28 cellular contexts compared by ENCODE assay signal in genomic region chr10:128361487-128361886, GRCh38.
"Had no signal": no experiment of that assay in that cellular context is flagged by ENCODE, and none has a peak within 500 bp of the region (broad histone marks: within the 10 kb centered on the region; RNA-seq: fewer than 3 reads in every experiment).

No MANE protein-coding gene starts in this region.

- H3K4me3 ChIP-seq: stomach, suprapubic skin, testis, thoracic aorta, thyroid gland, tibial artery, tibial nerve, transverse colon, upper lobe of left lung, upper lobe of right lung, uterus, vagina had no signal

- H3K27me3 Mint-ChIP-seq: stimulated activated memory B cell treated with anti-CD40 and anti-IgM and Interleukin-4, amounts not matched to agents 10 μg/mL and 1 μg/mL and 100 μg/mL, for 72 hours; stimulated activated naive B cell treated with anti-CD40 and anti-IgM and Interleukin-4, amounts not matched to agents 10 μg/mL and 1 μg/mL and 100 μg/mL, for 72 hours; stimulated activated naive CD8-positive, alpha-beta T cell treated with anti-CD3 and anti-CD28 coated beads, Interleukin-15, Interleukin-2, amounts not matched to agents 100 ng/mL and 50 ng/mL, for 24 hours had no signal

- H3K27ac ChIP-seq: stomach, suprapubic skin, testis, thoracic aorta, thyroid gland, tibial artery, tibial nerve, transverse colon, upper lobe of left lung, upper lobe of right lung, uterus, vagina had no signal

- H3K36me3 Mint-ChIP-seq: stimulated activated effector memory CD8-positive, alpha-beta T cell treated with anti-CD3 and anti-CD28 coated beads, Interleukin-12 subunit alpha, Interleukin-12 subunit beta, amount 100 ng/mL, for 72 hours; stimulated activated memory B cell treated with anti-CD40 and anti-IgM and Interleukin-4, amounts not matched to agents 10 μg/mL and 1 μg/mL and 100 μg/mL, for 72 hours; stimulated activated naive B cell treated with anti-CD40 and anti-IgM and Interleukin-4, amounts not matched to agents 10 μg/mL and 1 μg/mL and 100 μg/mL, for 72 hours; type B pancreatic cell had no signal

- H3K27ac Mint-ChIP-seq: stimulated activated effector memory CD8-positive, alpha-beta T cell treated with anti-CD3 and anti-CD28 coated beads, Interleukin-12 subunit alpha, Interleukin-12 subunit beta, amount 100 ng/mL, for 72 hours; stimulated activated memory B cell treated with anti-CD40 and anti-IgM and Interleukin-4, amounts not matched to agents 10 μg/mL and 1 μg/mL and 100 μg/mL, for 72 hours; stimulated activated naive B cell treated with anti-CD40 and anti-IgM and Interleukin-4, amounts not matched to agents 10 μg/mL and 1 μg/mL and 100 μg/mL, for 72 hours; stimulated activated naive CD8-positive, alpha-beta T cell treated with anti-CD3 and anti-CD28 coated beads, Interleukin-15, amount 100 ng/mL, for 72 hours; stimulated activated naive CD8-positive, alpha-beta T cell treated with anti-CD3 and anti-CD28 coated beads, Interleukin-15, Interleukin-2, amounts not matched to agents 100 ng/mL and 50 ng/mL, for 24 hours; type B pancreatic cell had no signal

- DNase-seq: stimulated activated CD4-positive, alpha-beta T cell treated with anti-CD3 and anti-CD28 coated beads, Interleukin-2, amount 100 ng/mL, for 48 hours; stimulated activated CD4-positive, alpha-beta T cell treated with anti-CD3 and anti-CD28 coated beads, Interleukin-4, amount 100 ng/mL, for 1 hour; stimulated activated CD4-positive, alpha-beta T cell treated with anti-CD3 and anti-CD28 coated beads, Interleukin-4, amount 100 ng/mL, for 24 hours; stimulated activated CD4-positive, alpha-beta T cell treated with anti-CD3 and anti-CD28 coated beads, Interleukin-4, amount 100 ng/mL, for 4 hours; stimulated activated CD8-positive, alpha-beta memory T cell treated with anti-CD3 and anti-CD28 coated beads, Interleukin-4, amount 100 ng/mL, for 48 hours; stimulated activated naive B cell treated with anti-CD40 and anti-IgM and Interleukin-4, amounts not matched to agents 10 μg/mL and 1 μg/mL and 100 μg/mL, for 72 hours; stimulated activated naive CD4-positive, alpha-beta T cell; stimulated activated naive CD4-positive, alpha-beta T cell treated with Interleukin-2 at 50 U/mL for 16 hours; stimulated activated naive CD8-positive, alpha-beta T cell treated with anti-CD3 and anti-CD28 coated beads, Interleukin-15, amount 100 ng/mL, for 72 hours; stimulated activated naive CD8-positive, alpha-beta T cell treated with anti-CD3 and anti-CD28 coated beads, Interleukin-15, Interleukin-2, amounts not matched to agents 100 U/mL and 50 U/mL, for 24 hours; stomach; substantia nigra; testis; thyroid gland; tibial artery; transverse colon; trophoblast cell; upper lobe of left lung; upper lobe of right lung; uterus had no signal

- H3K4me1 ChIP-seq: stomach, suprapubic skin, testis, thyroid gland, tibial artery, tibial nerve, transverse colon, upper lobe of left lung, upper lobe of right lung, uterus, vagina had no signal

- H3K9me3 Mint-ChIP-seq: stimulated activated effector memory CD8-positive, alpha-beta T cell treated with anti-CD3 and anti-CD28 coated beads, Interleukin-12 subunit alpha, Interleukin-12 subunit beta, amount 100 ng/mL, for 72 hours; stimulated activated naive CD8-positive, alpha-beta T cell treated with anti-CD3 and anti-CD28 coated beads, Interleukin-15, Interleukin-2, amounts not matched to agents 100 ng/mL and 50 ng/mL, for 24 hours had no signal

- H3K9me3 ChIP-seq: stomach, suprapubic skin, testis, thoracic aorta, thyroid gland, tibial artery, tibial nerve, transverse colon, upper lobe of left lung, upper lobe of right lung, uterus, vagina had no signal

- H3K4me1 Mint-ChIP-seq: stimulated activated effector memory CD8-positive, alpha-beta T cell treated with anti-CD3 and anti-CD28 coated beads, Interleukin-12 subunit alpha, Interleukin-12 subunit beta, amount 100 ng/mL, for 72 hours; stimulated activated memory B cell treated with anti-CD40 and anti-IgM and Interleukin-4, amounts not matched to agents 10 μg/mL and 1 μg/mL and 100 μg/mL, for 72 hours; stimulated activated naive B cell treated with anti-CD40 and anti-IgM and Interleukin-4, amounts not matched to agents 10 μg/mL and 1 μg/mL and 100 μg/mL, for 72 hours; stimulated activated naive CD8-positive, alpha-beta T cell treated with anti-CD3 and anti-CD28 coated beads, Interleukin-15, amount 100 ng/mL, for 72 hours had no signal

- H3K27me3 ChIP-seq: suprapubic skin, testis, thyroid gland, tibial artery, tibial nerve, transverse colon, upper lobe of left lung, upper lobe of right lung, uterus, vagina had no signal

- H3K4me3 Mint-ChIP-seq: stimulated activated effector memory CD8-positive, alpha-beta T cell treated with anti-CD3 and anti-CD28 coated beads, Interleukin-12 subunit alpha, Interleukin-12 subunit beta, amount 100 ng/mL, for 72 hours; stimulated activated memory B cell treated with anti-CD40 and anti-IgM and Interleukin-4, amounts not matched to agents 10 μg/mL and 1 μg/mL and 100 μg/mL, for 72 hours; stimulated activated naive B cell treated with anti-CD40 and anti-IgM and Interleukin-4, amounts not matched to agents 10 μg/mL and 1 μg/mL and 100 μg/mL, for 72 hours; stimulated activated naive CD8-positive, alpha-beta T cell treated with anti-CD3 and anti-CD28 coated beads, Interleukin-15, amount 100 ng/mL, for 72 hours; stimulated activated naive CD8-positive, alpha-beta T cell treated with anti-CD3 and anti-CD28 coated beads, Interleukin-15, Interleukin-2, amounts not matched to agents 100 ng/mL and 50 ng/mL, for 24 hours; type B pancreatic cell had no signal

- H3K36me3 ChIP-seq: stomach, suprapubic skin, thoracic aorta, thyroid gland, tibial artery, tibial nerve, transverse colon, upper lobe of left lung, upper lobe of right lung, uterus, vagina had no signal
